In the genomic region with DNA sequence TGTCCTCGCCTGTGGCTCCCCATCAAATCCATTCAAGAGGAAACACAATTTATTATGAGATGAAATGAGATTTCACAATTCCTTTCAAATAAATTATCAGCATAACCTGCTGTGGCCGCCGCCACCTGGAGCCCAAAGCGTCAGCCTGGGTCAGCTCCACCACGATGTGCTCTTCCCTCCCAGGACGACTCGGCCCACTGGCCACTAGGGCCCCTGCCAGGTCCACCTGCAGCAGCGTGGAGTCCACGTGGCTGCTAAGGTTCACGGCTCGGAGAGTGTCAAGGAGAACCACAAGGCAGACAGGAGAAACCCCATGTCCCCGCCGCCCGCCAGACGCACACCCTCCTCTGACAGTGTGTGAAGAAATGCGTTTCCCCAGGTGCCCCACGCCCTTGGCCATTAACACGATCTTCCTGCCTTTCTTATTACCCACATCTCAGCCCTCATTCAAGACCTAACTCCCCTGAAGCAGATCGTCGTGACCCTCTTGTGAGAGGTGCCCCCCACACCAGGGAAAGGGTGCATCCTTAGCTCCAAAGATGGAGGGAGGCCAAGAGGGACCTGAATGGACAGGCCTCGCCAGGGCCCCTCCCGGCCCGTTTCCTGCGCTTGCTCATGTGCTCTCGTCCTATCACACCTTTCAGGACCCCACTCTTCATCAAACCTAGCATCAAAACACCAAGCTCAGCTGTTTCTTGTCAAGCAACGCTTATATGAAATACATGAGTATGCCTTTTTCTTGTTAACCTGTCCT, we compare ENCODE assay signal across 22 cellular contexts.
"Had no signal": no experiment of that assay in that cellular context is flagged by ENCODE, and none has a peak within 500 bp of the region (broad histone marks: within the 10 kb centered on the region; RNA-seq: fewer than 3 reads in every experiment).

No MANE protein-coding gene starts in this region.

- H3K9me3 ChIP-seq: gastroesophageal sphincter, lower lobe of right lung, psoas muscle, right atrium auricular region, thoracic aorta, vagina had no signal

- H3K9me3 Mint-ChIP-seq: activated CD4-positive, alpha-beta memory T cell treated with anti-CD3 and anti-CD28 coated beads, Interleukin-2, amount 10 ng/mL, durations not matched to agents 7 days and 5 days; activated naive CD8-positive, alpha-beta T cell treated with anti-CD3 and anti-CD28 coated beads, Interleukin-2, amount 50 U/mL, for 24 hours; activated T-cell treated with anti-CD3 and anti-CD28 coated beads, Interleukin-2, amount 50 U/mL, for 72 hours; effector memory CD8-positive, alpha-beta T cell; naive B cell; neural crest cell; T-helper 1 cell treated with Interleukin-12 subunit alpha and Interleukin-12 subunit beta and Interleukin-4 antibody, amounts not matched to agents 30 μg/mL and 1 μg/mL, for 36 hours; type B pancreatic cell had no signal

- H3K27ac Mint-ChIP-seq: activated CD4-positive, alpha-beta memory T cell treated with anti-CD3 and anti-CD28 coated beads, Interleukin-2, amount 10 ng/mL, durations not matched to agents 7 days and 5 days; activated naive CD8-positive, alpha-beta T cell treated with anti-CD3 and anti-CD28 coated beads, Interleukin-2, amount 50 U/mL, for 24 hours; activated T-cell treated with anti-CD3 and anti-CD28 coated beads, Interleukin-2, amount 50 U/mL, for 72 hours; effector memory CD8-positive, alpha-beta T cell; T-helper 1 cell treated with Interleukin-12 subunit alpha and Interleukin-12 subunit beta and Interleukin-4 antibody, amounts not matched to agents 30 μg/mL and 1 μg/mL, for 36 hours; type B pancreatic cell had no signal

- H3K27me3 ChIP-seq: dorsolateral prefrontal cortex, gastroesophageal sphincter, right atrium auricular region, vagina had no signal

- H3K36me3 ChIP-seq: gastroesophageal sphincter, lower lobe of right lung, right atrium auricular region, thoracic aorta, vagina had no signal

- H3K36me3 Mint-ChIP-seq: naive B cell, type B pancreatic cell had no signal

- H3K27me3 Mint-ChIP-seq: activated CD4-positive, alpha-beta memory T cell treated with anti-CD3 and anti-CD28 coated beads, Interleukin-2, amount 10 ng/mL, durations not matched to agents 7 days and 5 days; activated naive CD8-positive, alpha-beta T cell treated with anti-CD3 and anti-CD28 coated beads, Interleukin-2, amount 50 U/mL, for 24 hours; type B pancreatic cell had no signal

- H3K4me3 Mint-ChIP-seq: activated CD4-positive, alpha-beta memory T cell treated with anti-CD3 and anti-CD28 coated beads, Interleukin-2, amount 10 ng/mL, durations not matched to agents 7 days and 5 days; activated naive CD8-positive, alpha-beta T cell treated with anti-CD3 and anti-CD28 coated beads, Interleukin-2, amount 50 U/mL, for 24 hours; activated T-cell treated with anti-CD3 and anti-CD28 coated beads, Interleukin-2, amount 50 U/mL, for 72 hours; effector memory CD8-positive, alpha-beta T cell; naive B cell; neural crest cell; T-helper 1 cell treated with Interleukin-12 subunit alpha and Interleukin-12 subunit beta and Interleukin-4 antibody, amounts not matched to agents 30 μg/mL and 1 μg/mL, for 36 hours; type B pancreatic cell had no signal

- H3K4me1 Mint-ChIP-seq: activated CD4-positive, alpha-beta memory T cell treated with anti-CD3 and anti-CD28 coated beads, Interleukin-2, amount 10 ng/mL, durations not matched to agents 7 days and 5 days; activated naive CD8-positive, alpha-beta T cell treated with anti-CD3 and anti-CD28 coated beads, Interleukin-2, amount 50 U/mL, for 24 hours had no signal

- H3K27ac ChIP-seq: gastroesophageal sphincter, lower lobe of right lung, psoas muscle, right atrium auricular region, thoracic aorta, vagina had no signal

- DNase-seq: activated CD4-positive, alpha-beta memory T cell treated with anti-CD3 and anti-CD28 coated beads, Interleukin-2, amount 10 ng/mL, durations not matched to agents 7 days and 5 days; activated CD4-positive, alpha-beta T cell treated with anti-CD3 and anti-CD28 coated beads for 4 hours; activated CD4-positive, CD25-positive, alpha-beta regulatory T cell; activated effector memory CD4-positive, alpha-beta T cell treated with anti-CD3 and anti-CD28 coated beads, Interleukin-2, amount 50 U/mL, for 16 hours; activated naive CD4-positive, alpha-beta T cell treated with anti-CD3 and anti-CD28 coated beads, Interleukin-2, amount 50 U/mL, for 16 hours; activated naive CD8-positive, alpha-beta T cell treated with anti-CD3 and anti-CD28 coated beads, Interleukin-2, amount 50 U/mL, for 24 hours; activated T-cell treated with anti-CD3 and anti-CD28 coated beads, Interleukin-2, amount 50 U/mL, for 72 hours; effector memory CD8-positive, alpha-beta T cell; lower lobe of right lung; naive B cell; psoas muscle; stimulated activated CD4-positive, alpha-beta T cell treated with anti-CD3 and anti-CD28 coated beads, Interleukin-4, amount 100 ng/mL, for 24 hours; stimulated activated naive CD4-positive, alpha-beta T cell treated with Interleukin-2 at 50 U/mL for 16 hours; T1000 had no signal

- H3K4me3 ChIP-seq: dorsolateral prefrontal cortex, gastroesophageal sphincter, lower lobe of right lung, psoas muscle, right atrium auricular region, thoracic aorta, vagina had no signal
